In genomic region chr1:202154148-202154765, GRCh38 we compare ENCODE assay signal across 14 cellular contexts. TPM values are rescaled to one million over a fixed set of nuclear protein-coding genes. Genes with fewer than 3 reads are reported as not detected.
DNase-seq lines count a peak whose midpoint lies in the region; ATAC-seq and TF ChIP-seq lines count a peak whose summit lies in the region.
"Had no signal": no experiment of that assay in that cellular context is flagged by ENCODE, and none has a peak within 500 bp of the region (broad histone marks: within the 10 kb centered on the region; RNA-seq: fewer than 3 reads in every experiment).

No MANE protein-coding gene starts in this region.

- H4K20me1 ChIP-seq in GM23338 (replicated peaks; ENCODE audit: insufficient read depth), result no peaks in the 10 kb centered on the region

- H3K9me3 ChIP-seq in CD4-positive, alpha-beta T cell (ENCODE audit: control insufficient read depth, low read length), result no peaks in the 10 kb centered on the region
- no peaks in the 10 kb centered on the region for H3K9me3 ChIP-seq in mucosa of stomach (ENCODE audit: control insufficient read depth, low read length)
- H3K9me3 ChIP-seq: colonic mucosa, lower lobe of right lung, sigmoid colon, tibial nerve had no signal

- H3K4me1 Mint-ChIP-seq in CD4-positive, alpha-beta T cell (ENCODE audit: low read depth), result peaks cover 44% of the 10 kb centered on the region
- peaks cover 18% of the 10 kb centered on the region for H3K4me1 Mint-ChIP-seq in GM23338
- H3K4me1 Mint-ChIP-seq in activated T-helper 1 cell treated with anti-CD3 and anti-CD28 coated beads, Interleukin-12 subunit alpha, Interleukin-12 subunit beta, Interleukin-2, Interleukin-4 antibody, amounts not matched to agents 30 ng/mL and 10 ng/mL and 1 ng/mL, durations not matched to agents 14 hours and 24 hours and 36 hours (ENCODE audit: low read depth), result peaks cover 44% of the 10 kb centered on the region

- peak overlapping the region; percentile 29 for H3K9ac ChIP-seq in mucosa of stomach (ENCODE audit: low read length)

- H3K4me1 ChIP-seq in GM23338 (ENCODE audit: insufficient read depth) (no peaks in the 10 kb centered on the region; the same call in 1 of the 2 replicates), mucosa of stomach (ENCODE audit: control insufficient read depth, insufficient read depth, low read length) (peaks cover 9% of the 10 kb centered on the region)
- H3K4me1 ChIP-seq: sigmoid colon had no signal

- no peaks in the 10 kb centered on the region for H3K79me2 ChIP-seq in GM23338 (replicated peaks; ENCODE audit: insufficient read depth)

- H2AFZ ChIP-seq in GM23338, result no peak overlapping the region

- peak overlapping the region; percentile 59 for H3K27ac Mint-ChIP-seq in CD4-positive, alpha-beta T cell
- H3K27ac Mint-ChIP-seq in GM23338, result peak overlapping the region; percentile 83
- H3K27ac Mint-ChIP-seq in activated T-helper 1 cell treated with anti-CD3 and anti-CD28 coated beads, Interleukin-12 subunit alpha, Interleukin-12 subunit beta, Interleukin-2, Interleukin-4 antibody, amounts not matched to agents 30 ng/mL and 10 ng/mL and 1 ng/mL, durations not matched to agents 14 hours and 24 hours and 36 hours, result peak overlapping the region; percentile 81

- DNase-seq in CD4-positive, alpha-beta T cell, result no peak
- DNase-seq in GM23338 (ENCODE audit: low spot score) (no peak), NCI-H2171 (lab: John Stamatoyannopoulos, UW) (no peak), kidney glomerular epithelial cell (lab: John Stamatoyannopoulos, UW) (no peak), GM10266 (ENCODE audit: extremely low spot score) (no peak)
- DNase-seq in activated T-helper 1 cell treated with anti-CD3 and anti-CD28 coated beads, Interleukin-12 subunit alpha, Interleukin-12 subunit beta, Interleukin-2, Interleukin-4 antibody, amounts not matched to agents 30 ng/mL and 10 ng/mL and 1 ng/mL, durations not matched to agents 14 hours and 24 hours and 36 hours (ENCODE audit: low spot score), result no peak
- DNase-seq in activated CD8-positive, alpha-beta memory T cell treated with anti-CD3 and anti-CD28 coated beads, Interleukin-2, amount 50 U/mL, for 4 hours, result no peak
- DNase-seq: NCI-H2081 treated with DMSO at 0.1 percent for 48 hours, sigmoid colon had no signal

- H3K4me3 Mint-ChIP-seq in CD4-positive, alpha-beta T cell, result no peak overlapping the region
- H3K4me3 Mint-ChIP-seq in GM23338, result 0 out of 3 replicates have a peak overlapping the region, but pooled peaks have one; percentile 23
- peak overlapping the region; percentile 64 for H3K4me3 Mint-ChIP-seq in activated T-helper 1 cell treated with anti-CD3 and anti-CD28 coated beads, Interleukin-12 subunit alpha, Interleukin-12 subunit beta, Interleukin-2, Interleukin-4 antibody, amounts not matched to agents 30 ng/mL and 10 ng/mL and 1 ng/mL, durations not matched to agents 14 hours and 24 hours and 36 hours

- CTCF ChIA-PET in CD4-positive, alpha-beta T cell (lab: Charles Lee), result interaction anchor here (1.1 to 2.9 kb wide), 12 partner anchors 9 to 194 kb away, joined by 3 to 22 read pairs (median 6); partner anchors contain the start of genes ARL8A, LGR6, PPP1R12B and UBE2T

- TF ChIP-seq CTCF in CD4-positive, alpha-beta T cell (IDR thresholded peaks at IDR 0.05), result no peak
- TF ChIP-seq CTCF in GM23338 (conservative IDR thresholded peaks at IDR 0.05; ENCODE audit: low read depth in 2 of 2), result no peak
- TF ChIP-seq CTCF in GM10266 (IDR thresholded peaks at IDR 0.05; ENCODE audit: control insufficient read depth, insufficient read depth, low read depth, missing control alignments), result no peak

- H3K27ac ChIP-seq in CD4-positive, alpha-beta T cell (ENCODE audit: low read depth, low read length), result no peak overlapping the region
- no peak overlapping the region for H3K27ac ChIP-seq in GM23338 (ENCODE audit: low read depth)
- H3K27ac ChIP-seq: colonic mucosa, lower lobe of right lung, sigmoid colon, tibial nerve had no signal

- peaks cover 89% of the 10 kb centered on the region for H3K36me3 Mint-ChIP-seq in CD4-positive, alpha-beta T cell (ENCODE audit: low read depth)
- no peaks in the 10 kb centered on the region for H3K36me3 Mint-ChIP-seq in GM23338 (ENCODE audit: low read depth)
- H3K36me3 Mint-ChIP-seq in activated T-helper 1 cell treated with anti-CD3 and anti-CD28 coated beads, Interleukin-12 subunit alpha, Interleukin-12 subunit beta, Interleukin-2, Interleukin-4 antibody, amounts not matched to agents 30 ng/mL and 10 ng/mL and 1 ng/mL, durations not matched to agents 14 hours and 24 hours and 36 hours (ENCODE audit: low read depth), result peaks cover 70% of the 10 kb centered on the region

- no peaks in the 10 kb centered on the region for H3K27me3 ChIP-seq in CD4-positive, alpha-beta T cell (ENCODE audit: control insufficient read depth, insufficient read depth, low read length)
- H3K27me3 ChIP-seq in GM23338 (ENCODE audit: insufficient read depth), result no peaks in the 10 kb centered on the region
- H3K27me3 ChIP-seq in mucosa of stomach (ENCODE audit: control insufficient read depth, insufficient read depth, low read length), result peaks cover 5% of the 10 kb centered on the region
- H3K27me3 ChIP-seq: colonic mucosa, sigmoid colon, tibial nerve had no signal

- POLR2A ChIA-PET in CD4-positive, alpha-beta T cell (lab: Charles Lee), result interaction anchor here (0.6 to 1.4 kb wide), 5 partner anchors 9 to 188 kb away, joined by 3 to 8 read pairs (median 4); no protein-coding TSS in a partner anchor

- no peak overlapping the region for H3K4me2 ChIP-seq in GM23338

- H3K9me2 ChIP-seq in GM23338 (ENCODE audit: insufficient read depth), result no peaks in the 10 kb centered on the region

- 0 out of 2 replicates have a peak, but pooled peaks cover 5% of the 10 kb centered on the region for H3F3A ChIP-seq in GM23338 (replicated peaks; ENCODE audit: low read depth)

- intact Hi-C loops in CD4-positive, alpha-beta T cell (cut with DNase I, micrococcal nuclease), result no loop called here
- intact Hi-C loops in activated T-helper 1 cell treated with anti-CD3 and anti-CD28 coated beads, Interleukin-12 subunit alpha, Interleukin-12 subunit beta, Interleukin-2, Interleukin-4 antibody, amounts not matched to agents 30 ng/mL and 10 ng/mL and 1 ng/mL, durations not matched to agents 14 hours and 24 hours and 36 hours (cut with micrococcal nuclease), result no loop called here

- no peaks in the 10 kb centered on the region for H3K27me3 Mint-ChIP-seq in CD4-positive, alpha-beta T cell
- peaks cover 7% of the 10 kb centered on the region for H3K27me3 Mint-ChIP-seq in GM23338 (ENCODE audit: insufficient read depth, low read depth, poor library complexity)
- H3K27me3 Mint-ChIP-seq in activated T-helper 1 cell treated with anti-CD3 and anti-CD28 coated beads, Interleukin-12 subunit alpha, Interleukin-12 subunit beta, Interleukin-2, Interleukin-4 antibody, amounts not matched to agents 30 ng/mL and 10 ng/mL and 1 ng/mL, durations not matched to agents 14 hours and 24 hours and 36 hours (ENCODE audit: insufficient read depth), result no peaks in the 10 kb centered on the region

- no peaks in the 10 kb centered on the region for H3K36me3 ChIP-seq in GM23338 (ENCODE audit: insufficient read depth)
- H3K36me3 ChIP-seq in mucosa of stomach (ENCODE audit: control insufficient read depth, insufficient read depth, low read length), result no peaks in the 10 kb centered on the region
- H3K36me3 ChIP-seq: colonic mucosa, lower lobe of right lung, sigmoid colon, tibial nerve had no signal

- H3K9me3 Mint-ChIP-seq in CD4-positive, alpha-beta T cell, result no peaks in the 10 kb centered on the region
- H3K9me3 Mint-ChIP-seq in GM23338, result no peaks in the 10 kb centered on the region; the same call in 1 of the 3 replicates
- H3K9me3 Mint-ChIP-seq in activated T-helper 1 cell treated with anti-CD3 and anti-CD28 coated beads, Interleukin-12 subunit alpha, Interleukin-12 subunit beta, Interleukin-2, Interleukin-4 antibody, amounts not matched to agents 30 ng/mL and 10 ng/mL and 1 ng/mL, durations not matched to agents 14 hours and 24 hours and 36 hours, result no peaks in the 10 kb centered on the region

- H3K4me3 ChIP-seq in GM23338 (no peak overlapping the region), mucosa of stomach (ENCODE audit: low read length) (no peak overlapping the region)
- H3K4me3 ChIP-seq: colonic mucosa, lower lobe of right lung, sigmoid colon, tibial nerve had no signal

- no peak for ATAC-seq in CD4-positive, alpha-beta T cell (ENCODE audit: poor library complexity)
- ATAC-seq in GM23338, result no peak

RNA-seq across cellular contexts. Expression of gene PTPN7, which starts 6.1 kb away (rescaled TPM):
- total RNA-seq in CD4-positive, alpha-beta T cell, result 100 to 1,000 TPM; 144 to 145 TPM
- 0.12 TPM in 1 of 2 replicates, not detected in the other for total RNA-seq in GM23338 (2014; rRNA removed; shearing (Covaris generic))
- polyA plus RNA-seq in GM23338 (2016; fragmentation: Nextera tagmentation; extraction: Ambion mirVana), result 0.33 TPM in 1 of 2 replicates, not detected in the other
- 584 and 597 TPM in 2 replicates for total RNA-seq in activated T-helper 1 cell treated with anti-CD3 and anti-CD28 coated beads, Interleukin-12 subunit alpha, Interleukin-12 subunit beta, Interleukin-2, Interleukin-4 antibody, amounts not matched to agents 30 ng/mL and 10 ng/mL and 1 ng/mL, durations not matched to agents 14 hours and 24 hours and 36 hours
- total RNA-seq: HT1080 had no signal

RNA-seq across cellular contexts. Expression of gene ARL8A, which starts 9.7 kb away (rescaled TPM):
- total RNA-seq in CD4-positive, alpha-beta T cell, result 10 to 100 TPM; 73.5 to 73.8 TPM
- 29.7 and 30.3 TPM in 2 replicates for total RNA-seq in GM23338 (2014; rRNA removed; shearing (Covaris generic))
- 28.5 and 32.7 TPM in 2 replicates for polyA plus RNA-seq in GM23338 (2016; fragmentation: Nextera tagmentation; extraction: Ambion mirVana)
- 56.6 and 69.0 TPM in 2 replicates for total RNA-seq in activated T-helper 1 cell treated with anti-CD3 and anti-CD28 coated beads, Interleukin-12 subunit alpha, Interleukin-12 subunit beta, Interleukin-2, Interleukin-4 antibody, amounts not matched to agents 30 ng/mL and 10 ng/mL and 1 ng/mL, durations not matched to agents 14 hours and 24 hours and 36 hours

RNA-seq across cellular contexts. Expression of gene GPR37L1, which starts 31.5 kb away (rescaled TPM):
- total RNA-seq in CD4-positive, alpha-beta T cell, result not detected
- total RNA-seq in GM23338 (2014; rRNA removed; shearing (Covaris generic)), result 0.21 TPM in 1 of 2 replicates, not detected in the other
- polyA plus RNA-seq in GM23338 (2016; fragmentation: Nextera tagmentation; extraction: Ambion mirVana), result 0.08 and 0.19 TPM in 2 replicates
- not detected in 2 replicates for total RNA-seq in activated T-helper 1 cell treated with anti-CD3 and anti-CD28 coated beads, Interleukin-12 subunit alpha, Interleukin-12 subunit beta, Interleukin-2, Interleukin-4 antibody, amounts not matched to agents 30 ng/mL and 10 ng/mL and 1 ng/mL, durations not matched to agents 14 hours and 24 hours and 36 hours
- total RNA-seq: HT1080 had no signal

RNA-seq across cellular contexts. Expression of gene LGR6, which starts 39.3 kb away (rescaled TPM):
- under 1 TPM; 0.19 to 0.45 TPM for total RNA-seq in CD4-positive, alpha-beta T cell
- 0.58 and 0.66 TPM in 2 replicates for total RNA-seq in GM23338 (2014; rRNA removed; shearing (Covaris generic))
- 0.89 and 0.96 TPM in 2 replicates for polyA plus RNA-seq in GM23338 (2016; fragmentation: Nextera tagmentation; extraction: Ambion mirVana)
- total RNA-seq in activated T-helper 1 cell treated with anti-CD3 and anti-CD28 coated beads, Interleukin-12 subunit alpha, Interleukin-12 subunit beta, Interleukin-2, Interleukin-4 antibody, amounts not matched to agents 30 ng/mL and 10 ng/mL and 1 ng/mL, durations not matched to agents 14 hours and 24 hours and 36 hours, result not detected in 2 replicates
- total RNA-seq: HT1080 had no signal

Comparison
In these comparisons a context has a peak if more than half of its experiments do, and no peak if none do; other contexts are left out.
1. RNA of gene PTPN7, which starts 6.1 kb away (total RNA-seq): 584 to 597 TPM in activated T-helper 1 cell treated with anti-CD3 and anti-CD28 coated beads, Interleukin-12 subunit alpha, Interleukin-12 subunit beta, Interleukin-2, Interleukin-4 antibody, amounts not matched to agents 30 ng/mL and 10 ng/mL and 1 ng/mL, durations not matched to agents 14 hours and 24 hours and 36 hours and 144 to 145 TPM in CD4-positive, alpha-beta T cell; 0.12 TPM in GM23338; every median in the first group is over 100 times any median in the second.
2. Peak in every context shown above with its lines, with median percentiles within 50 percentile points of each other: H3K27ac Mint-ChIP-seq.